25 cellular contexts compared by ENCODE assay signal in the genomic region with DNA sequence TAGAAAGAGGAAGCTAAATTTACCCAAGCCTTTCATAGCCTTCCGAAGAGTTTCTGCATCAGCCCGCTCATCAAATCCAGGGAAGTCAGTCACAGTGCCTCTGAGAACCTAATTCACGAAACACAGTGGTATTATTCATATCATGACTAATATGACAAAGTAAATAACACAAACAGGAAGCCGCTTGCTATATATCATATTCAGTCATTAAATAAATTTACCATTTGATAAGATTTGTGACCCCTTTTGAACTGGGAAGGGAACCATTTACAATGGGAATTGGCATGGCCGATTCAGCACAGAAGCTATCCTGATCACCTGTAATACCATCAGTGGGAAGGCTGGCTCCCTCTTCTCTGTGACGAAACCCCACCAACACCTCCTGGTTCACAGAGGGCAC. TPM values are rescaled to one million over a fixed set of nuclear protein-coding genes. Genes with fewer than 3 reads are reported as not detected.
A peak's percentile ranks its signal among the peaks of the same experiment; 100 is the strongest.
DNase-seq lines count a peak whose midpoint lies in the region; ATAC-seq, FAIRE-seq and TF ChIP-seq lines count a peak whose summit lies in the region.
"Had no signal": no experiment of that assay in that cellular context is flagged by ENCODE, and none has a peak within 500 bp of the region (broad histone marks: within the 10 kb centered on the region; RNA-seq: fewer than 3 reads in every experiment).

No MANE protein-coding gene starts in this region.

- no peak for FAIRE-seq in endothelial cell of umbilical vein (lab: Jason Lieb, UNC)
- FAIRE-seq: D721Med, GM12878 had no signal

- H3K27ac ChIP-seq in PC-9 (peak overlapping the region; percentile 70), endothelial cell of umbilical vein (ENCODE audit: insufficient read depth, low read depth, low read length) (peak overlapping the region; percentile 40), smooth muscle cell (ENCODE audit: low read depth) (peak overlapping the region; percentile 30)
- H3K27ac ChIP-seq: C4-2B, cardiac muscle cell, prostate gland, thyroid gland had no signal

- H2AFZ ChIP-seq in PC-9, result no peak overlapping the region
- no peak overlapping the region for H2AFZ ChIP-seq in endothelial cell of umbilical vein (ENCODE audit: low read depth, low read length)
- no peak overlapping the region for H2AFZ ChIP-seq in smooth muscle cell (ENCODE audit: low read depth)

- intact Hi-C loops in PC-9 (cut with micrococcal nuclease; ENCODE audit: unreplicated experiment) (no loop called here), endothelial cell of umbilical vein (cut with micrococcal nuclease) (no loop called here)

- H3F3A ChIP-seq in PC-9 (ENCODE audit: insufficient read depth, low read depth), result peaks cover 44% of the 10 kb centered on the region
- H3F3A ChIP-seq in smooth muscle cell (ENCODE audit: low read depth), result peaks cover 9% of the 10 kb centered on the region

- H3K9me2 ChIP-seq in PC-9 (ENCODE audit: insufficient read depth), result no peaks in the 10 kb centered on the region

- TF ChIP-seq POLR2A in endothelial cell of umbilical vein (IDR thresholded peaks at IDR 0.05; ENCODE audit: low read depth, low read length), result no peak

- dilution Hi-C loops in endothelial cell of umbilical vein (cut with MboI; ENCODE audit: extremely low pct_ligation_motif_present, low sequenced_read_pairs), result no loop called here

- H3K9ac ChIP-seq in endothelial cell of umbilical vein (replicated peaks; ENCODE audit: extremely low read depth, insufficient read depth, low read length) (no peak overlapping the region), smooth muscle cell (ENCODE audit: low read depth) (no peak overlapping the region)

- DNase-seq in ELR (ENCODE audit: low read depth) (peak; percentile 70), PC-9 (peak in 1 of 2 experiments; percentile 85), endothelial cell of umbilical vein (ENCODE audit: low read depth, low spot score) (peak; percentile 57), smooth muscle cell (lab: John Stamatoyannopoulos, UW; ENCODE audit: unreplicated experiment) (no peak), T-helper 1 cell (no peak)
- DNase-seq: activated CD4-positive, alpha-beta memory T cell treated with anti-CD3 and anti-CD28 coated beads, Interleukin-2, amount 10 ng/mL, durations not matched to agents 7 days and 5 days; activated CD8-positive, alpha-beta memory T cell treated with anti-CD3 and anti-CD28 coated beads, Interleukin-2, amount 50 U/mL, for 48 hours; activated naive CD4-positive, alpha-beta T cell treated with anti-CD3 and anti-CD28 coated beads, Interleukin-2, amount 50 U/mL, for 16 hours; amygdala; hypothalamus; immature natural killer cell; left colon; NCI-H1105 treated with DMSO at 0.1 percent for 48 hours; NCI-H1930; NCI-H526 treated with DMSO at 0.1 percent for 48 hours; stimulated activated naive CD8-positive, alpha-beta T cell treated with anti-CD3 and anti-CD28 coated beads, Interleukin-15, Interleukin-2, amounts not matched to agents 100 U/mL and 50 U/mL, for 24 hours; thyroid gland had no signal

- H3K4me1 ChIP-seq in PC-9 (replicated peaks; ENCODE audit: insufficient read depth), result peaks cover 61% of the 10 kb centered on the region
- H3K4me1 ChIP-seq in endothelial cell of umbilical vein (ENCODE audit: control insufficient read depth, extremely low read depth, insufficient read depth, low read length), result peaks cover 41% of the 10 kb centered on the region
- H3K4me1 ChIP-seq in smooth muscle cell (ENCODE audit: low read depth), result peaks cover 14% of the 10 kb centered on the region
- H3K4me1 ChIP-seq: prostate gland had no signal

- H4K20me1 ChIP-seq in PC-9 (ENCODE audit: insufficient read depth), result no peaks in the 10 kb centered on the region
- no peaks in the 10 kb centered on the region for H4K20me1 ChIP-seq in endothelial cell of umbilical vein (replicated peaks; ENCODE audit: control insufficient read depth, extremely low read depth, insufficient read depth, low read length)
- H4K20me1 ChIP-seq in smooth muscle cell (ENCODE audit: low read depth), result peaks cover 97% of the 10 kb centered on the region

- peak overlapping the region; percentile 8; the same call in 1 of the 2 replicates for H3K4me3 ChIP-seq in PC-9
- no peak overlapping the region for H3K4me3 ChIP-seq in endothelial cell of umbilical vein (replicated peaks in 1 of 3; ENCODE audit: insufficient read depth in 1 of 3, low read depth in 1 of 3, low read length in 3 of 3)
- no peak overlapping the region for H3K4me3 ChIP-seq in smooth muscle cell
- H3K4me3 ChIP-seq: cardiac muscle cell, GM12878, prostate gland, thyroid gland had no signal

- peaks cover 56% of the 10 kb centered on the region for H3K36me3 ChIP-seq in PC-9 (ENCODE audit: low read depth)
- H3K36me3 ChIP-seq in endothelial cell of umbilical vein (ENCODE audit: control insufficient read depth in 2 of 2, extremely low read depth in 1 of 2, insufficient read depth in 2 of 2, low read length in 2 of 2), result peaks cover 16 to 19% of the 10 kb centered on the region in 2 experiments
- H3K36me3 ChIP-seq in smooth muscle cell (ENCODE audit: low read depth), result peaks cover 26% of the 10 kb centered on the region
- H3K36me3 ChIP-seq: prostate gland had no signal

- H3K9me1 ChIP-seq in endothelial cell of umbilical vein (replicated peaks; ENCODE audit: control insufficient read depth, extremely low read depth, insufficient read depth, low read length), result no peaks in the 10 kb centered on the region

- CTCF ChIA-PET in PC-9 (lab: Charles Lee) (no interaction called here), endothelial cell of umbilical vein (lab: Charles Lee) (interaction anchor here (1.2 to 1.8 kb wide), 4 partner anchors 10 to 224 kb away, joined by 3 to 10 read pairs (median 4); no protein-coding TSS in a partner anchor)

- POLR2A ChIA-PET in PC-9 (lab: Charles Lee; ENCODE audit: unreplicated experiment) (no interaction called here), endothelial cell of umbilical vein (lab: Charles Lee) (interaction anchor here (1.0 kb wide), 1 partner anchor 11 kb away, joined by 3 read pairs; a partner anchor contains a TSS)

- BruUV-seq in PC-9 (replicated peaks; lab: Mats Ljungman, UMichigan) (no TSS peak), endothelial cell of umbilical vein (replicated peaks; lab: Mats Ljungman, UMichigan) (no TSS peak)

- ATAC-seq in HG03196 (IDR thresholded peaks at IDR 0.05; ENCODE audit: unreplicated experiment) (no peak), GM19455 (IDR thresholded peaks at IDR 0.05; ENCODE audit: unreplicated experiment) (no peak)
- ATAC-seq: activated CD4-positive, CD25-positive, alpha-beta regulatory T cell treated with anti-CD3 and anti-CD28 coated beads, Interleukin-2, amount 50 U/mL, for 24 hours; GM12878; left colon; stimulated activated naive CD8-positive, alpha-beta T cell treated with anti-CD3 and anti-CD28 coated beads, Interleukin-15, Interleukin-2, amounts not matched to agents 100 U/mL and 50 U/mL, for 24 hours had no signal

- 92% methylated on average over 6 of the region's 6 CpGs for whole genome bisulfite sequencing in smooth muscle cell (ENCODE audit: low lambda C conversion rate)

- TF ChIP-seq CTCF in PC-9 (conservative IDR thresholded peaks at IDR 0.05) (no peak), endothelial cell of umbilical vein (IDR thresholded peaks at IDR 0.05; ENCODE audit: extremely low read depth in 1 of 2, insufficient read depth in 1 of 2, low read depth in 1 of 2, low read length in 2 of 2) (no peak), smooth muscle cell (IDR thresholded peaks at IDR 0.05; ENCODE audit: borderline replicate concordance, insufficient read depth, poor library complexity, severe bottlenecking) (no peak)

- peak overlapping the region; percentile 52 for H3K4me2 ChIP-seq in PC-9
- peak overlapping the region; percentile 31 for H3K4me2 ChIP-seq in endothelial cell of umbilical vein (ENCODE audit: insufficient read depth, low read length)
- H3K4me2 ChIP-seq in smooth muscle cell, result no peak overlapping the region

- no peaks in the 10 kb centered on the region for H3K27me3 ChIP-seq in PC-9 (ENCODE audit: insufficient read depth, low read depth)
- H3K27me3 ChIP-seq in endothelial cell of umbilical vein (ENCODE audit: control insufficient read depth in 2 of 2, insufficient read depth in 2 of 2, low read length in 2 of 2), result no peaks in the 10 kb centered on the region
- no peaks in the 10 kb centered on the region for H3K27me3 ChIP-seq in smooth muscle cell (ENCODE audit: low read depth)
- H3K27me3 ChIP-seq: cardiac muscle cell, thyroid gland had no signal

- H3K79me2 ChIP-seq in PC-9 (ENCODE audit: low read depth) (peaks cover 56% of the 10 kb centered on the region), endothelial cell of umbilical vein (ENCODE audit: control insufficient read depth, insufficient read depth, low read length) (peaks cover 75% of the 10 kb centered on the region), smooth muscle cell (ENCODE audit: low read depth) (peaks cover 85% of the 10 kb centered on the region)

- no peaks in the 10 kb centered on the region for H3K9me3 ChIP-seq in PC-9 (ENCODE audit: insufficient read depth, low read depth)
- H3K9me3 ChIP-seq in endothelial cell of umbilical vein (replicated peaks; ENCODE audit: control insufficient read depth, insufficient read depth, low read length), result no peaks in the 10 kb centered on the region
- H3K9me3 ChIP-seq in smooth muscle cell (replicated peaks; ENCODE audit: low read depth), result no peaks in the 10 kb centered on the region
- H3K9me3 ChIP-seq: prostate gland, thyroid gland had no signal

TF ChIP-seq in endothelial cell of umbilical vein, 7 proteins besides CTCF, POLR2A, EP300 and RAD21 (continues in another document):
- no peak for TF ChIP-seq MYC (IDR thresholded peaks at IDR 0.05; ENCODE audit: low read depth, low read length)
- TF ChIP-seq, protein P1, sequence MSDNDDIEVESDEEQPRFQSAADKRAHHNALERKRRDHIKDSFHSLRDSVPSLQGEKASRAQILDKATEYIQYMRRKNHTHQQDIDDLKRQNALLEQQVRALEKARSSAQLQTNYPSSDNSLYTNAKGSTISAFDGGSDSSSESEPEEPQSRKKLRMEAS (IDR thresholded peaks at IDR 0.05; ENCODE audit: insufficient read depth, insufficient read length), result no peak
- TF ChIP-seq POLR2AphosphoS5 (IDR thresholded peaks at IDR 0.05; ENCODE audit: insufficient read depth, low read depth, low read length), result peak; percentile 37
- TF ChIP-seq JUN (IDR thresholded peaks at IDR 0.05; ENCODE audit: borderline replicate concordance, insufficient read depth, insufficient read length, low read depth), result peak; percentile 26
- peak; percentile 63 for TF ChIP-seq GATA2 (IDR thresholded peaks at IDR 0.05; ENCODE audit: insufficient read depth, insufficient read length, low read depth, low read length)

RNA-seq across cellular contexts. Expression of a gene that starts 10.5 kb away (rescaled TPM):
- total RNA-seq in PC-9 (2021), result 177 and 230 TPM in 2 replicates
- 528 and 529 TPM in 2 replicates for total RNA-seq in endothelial cell of umbilical vein
- 446 and 450 TPM in 2 replicates for polyA plus RNA-seq in endothelial cell of umbilical vein
- polyA plus RNA-seq in endothelial cell of umbilical vein (2011; cell fraction: cytosol; rRNA removed), result 470 and 496 TPM in 2 replicates
- polyA plus RNA-seq in endothelial cell of umbilical vein (2011; cell fraction: nucleus; rRNA removed), result 367 and 450 TPM in 2 replicates
- 465 and 669 TPM in 2 replicates for polyA plus RNA-seq in endothelial cell of umbilical vein (2012)
- polyA minus RNA-seq in endothelial cell of umbilical vein, result 237 and 262 TPM in 2 replicates
- polyA minus RNA-seq in endothelial cell of umbilical vein (2011; cell fraction: cytosol; rRNA and poly(A)+ RNA removed), result 217 TPM
- polyA minus RNA-seq in endothelial cell of umbilical vein (2011; cell fraction: nucleus; rRNA and poly(A)+ RNA removed), result 153 and 177 TPM in 2 replicates
- 481 and 521 TPM in 2 replicates for total RNA-seq in smooth muscle cell
- 586 and 597 TPM in 2 replicates for polyA plus RNA-seq in smooth muscle cell

Comparison
In these comparisons a context has a peak if more than half of its experiments do, and no peak if none do; other contexts are left out.
1. DNase-seq: peak in ELR (single experiment) and endothelial cell of umbilical vein (single experiment); none in smooth muscle cell (single experiment) and T-helper 1 cell (0 of 5).
2. Peak in every context shown above with its lines, with median percentiles within 50 percentile points of each other: H3K27ac ChIP-seq.